ENCODE assay signal across 16 cellular contexts in genomic region chr19:56221442-56221841, GRCh38. TPM values are rescaled to one million over a fixed set of nuclear protein-coding genes. Genes with fewer than 3 reads are reported as not detected.
A peak's percentile ranks its signal among the peaks of the same experiment; 100 is the strongest.
DNase-seq lines count a peak whose midpoint lies in the region; ATAC-seq, FAIRE-seq and TF ChIP-seq lines count a peak whose summit lies in the region.
"Not testable (repeated sequence)": the region's sequence is repeated elsewhere in the genome, so short reads cannot be mapped to it uniquely, and the experiment has no call there.
"Had no signal": no experiment of that assay in that cellular context is flagged by ENCODE, and none has a peak within 500 bp of the region (broad histone marks: within the 10 kb centered on the region; RNA-seq: fewer than 3 reads in every experiment).

No MANE protein-coding gene starts in this region.

- not testable (repeated sequence) for FAIRE-seq in keratinocyte (lab: Jason Lieb, UNC)

- not testable (repeated sequence) for H4K20me1 ChIP-seq in DOHH2 (ENCODE audit: control insufficient read depth, insufficient read depth, low read depth, low read length); PC-3 (ENCODE audit: low read length); keratinocyte (ENCODE audit: control insufficient read depth, extremely low read depth, insufficient read depth, low read length)

- not testable (repeated sequence) for H3K9me2 ChIP-seq in DOHH2 (replicated peaks; ENCODE audit: control insufficient read depth, low read length); PC-3 (replicated peaks; ENCODE audit: low read length)

- DNase-seq in A172 (ENCODE audit: low spot score) (peak; percentile 24), HuH-7.5 (ENCODE audit: low spot score) (peak; percentile 60), PC-3 (peak; percentile 7), brain microvascular endothelial cell (peak; percentile 22), fibroblast of peridontal ligament (ENCODE audit: extremely low read depth) (peak; percentile 1)
- DNase-seq in keratinocyte (ENCODE audit: low read depth, low spot score); neural crest cell (ENCODE audit: low read depth, low spot score): not testable (repeated sequence)

- H3K27me3 ChIP-seq in DOHH2 (ENCODE audit: control insufficient read depth, low read length); PC-3 (ENCODE audit: low read length); brain microvascular endothelial cell (replicated peaks); keratinocyte (ENCODE audit: control insufficient read depth, extremely low read depth, insufficient read depth, low read length): not testable (repeated sequence)

- TSS peak; percentile 20 for BruUV-seq in PC-3 (replicated peaks; lab: Mats Ljungman, UMichigan)

- H3K4me1 ChIP-seq in DOHH2 (ENCODE audit: control insufficient read depth, low read length); PC-3 (ENCODE audit: insufficient read depth, low read length); keratinocyte (ENCODE audit: control insufficient read depth, extremely low read depth, insufficient read depth, low read length): not testable (repeated sequence)

- H3K27ac ChIP-seq in DOHH2 (ENCODE audit: low read depth, low read length); PC-3 (ENCODE audit: low read length); brain microvascular endothelial cell; keratinocyte (ENCODE audit: control insufficient read depth, insufficient read depth, low read length): not testable (repeated sequence)

- POLR2A ChIA-PET in PC-3 (lab: Charles Lee; ENCODE audit: unreplicated experiment), result not testable (repeated sequence)

- not testable (repeated sequence) for H3K4me1 Mint-ChIP-seq in neural crest cell

- not testable (repeated sequence) for H3K36me3 ChIP-seq in DOHH2 (ENCODE audit: control insufficient read depth, low read length); PC-3 (ENCODE audit: low read depth, low read length); brain microvascular endothelial cell (replicated peaks); keratinocyte (ENCODE audit: control insufficient read depth in 2 of 2, extremely low read depth in 1 of 2, insufficient read depth in 2 of 2, low read length in 2 of 2)

- not testable (repeated sequence) for H3K9me3 ChIP-seq in DOHH2 (ENCODE audit: control insufficient read depth, insufficient read depth, low read length); PC-3 (ENCODE audit: low read length); keratinocyte (ENCODE audit: control insufficient read depth, low read depth, low read length)

- not testable (repeated sequence) for H2AFZ ChIP-seq in PC-3 (ENCODE audit: low read length); keratinocyte (ENCODE audit: control insufficient read depth, low read length)

- dilution Hi-C loops in keratinocyte (cut with MboI; ENCODE audit: extremely low pct_ligation_motif_present, low sequenced_read_pairs), result not testable (repeated sequence)

- not testable (repeated sequence) for H3K27me3 Mint-ChIP-seq in neural crest cell (ENCODE audit: low read depth)

- H3K4me3 ChIP-seq in DOHH2 (ENCODE audit: low read length); PC-3 (ENCODE audit: low read length); brain microvascular endothelial cell (ENCODE audit: low read depth, low read length); keratinocyte (ENCODE audit: control insufficient read depth in 2 of 3, extremely low read depth in 1 of 3, insufficient read depth in 2 of 3, low read depth in 1 of 3, low read length in 3 of 3): not testable (repeated sequence)

- not testable (repeated sequence) for H3F3A ChIP-seq in DOHH2 (ENCODE audit: control insufficient read depth, insufficient read depth); PC-3 (ENCODE audit: low read length, unreplicated experiment)

- not testable (repeated sequence) for H3K9me1 ChIP-seq in keratinocyte (ENCODE audit: control insufficient read depth, extremely low read depth, insufficient read depth, low read length)

- intact Hi-C loops in PC-3 (cut with micrococcal nuclease), result not testable (repeated sequence)

- TF ChIP-seq CTCF in DOHH2 (IDR thresholded peaks at IDR 0.05; ENCODE audit: low read depth, low read length, poor library complexity, severe bottlenecking) (peak; percentile 41), PC-3 (conservative IDR thresholded peaks at IDR 0.05; ENCODE audit: low read depth, low read length) (peak; percentile 55; the same call in 1 of the 2 replicates), brain microvascular endothelial cell (IDR thresholded peaks at IDR 0.05; ENCODE audit: low read depth, low read length, missing control alignments) (peak; percentile 32), keratinocyte (optimal IDR thresholded peaks at IDR 0.05 in 1 of 3, IDR thresholded peaks at IDR 0.05 in 1 of 3, conservative IDR thresholded peaks at IDR 0.05 in 1 of 3; ENCODE audit: extremely low read depth in 1 of 3, insufficient read depth in 2 of 3, low read length in 3 of 3) (peak; percentile 14 to 36 (median 25)), neural crest cell (conservative IDR thresholded peaks at IDR 0.05) (peak; percentile 55)

- H3K9me3 Mint-ChIP-seq in neural crest cell, result not testable (repeated sequence)

- in situ Hi-C loops in brain microvascular endothelial cell (cut with HindIII; ENCODE audit: low pct_ligation_motif_present, low sequenced_read_pairs), result not testable (repeated sequence)

- peaks cover 13% of the 10 kb centered on the region for H3K36me3 Mint-ChIP-seq in neural crest cell (ENCODE audit: low read depth)

- ATAC-seq in PC-3, result not testable (repeated sequence)

- not testable (repeated sequence) for H3K4me2 ChIP-seq in DOHH2 (ENCODE audit: low read length); PC-3 (ENCODE audit: low read length); keratinocyte (ENCODE audit: control insufficient read depth, extremely low read depth, insufficient read depth, low read depth, low read length)

- H3K27ac Mint-ChIP-seq in neural crest cell (ENCODE audit: unreplicated experiment), result peak overlapping the region; percentile 29

- not testable (repeated sequence) for H3K4me3 Mint-ChIP-seq in neural crest cell

- not testable (repeated sequence) for H3K9ac ChIP-seq in PC-3 (ENCODE audit: low read length); keratinocyte (ENCODE audit: control insufficient read depth, extremely low read depth, insufficient read depth, low read length)

- not testable (repeated sequence) for H3K79me2 ChIP-seq in DOHH2 (ENCODE audit: control insufficient read depth, low read length); PC-3 (ENCODE audit: low read length); keratinocyte (ENCODE audit: control insufficient read depth, insufficient read depth, low read length)

- CTCF ChIA-PET in PC-3 (lab: Charles Lee), result interaction anchor here (0.6 kb wide), 1 partner anchor 20 kb away, joined by 3 read pairs; no protein-coding TSS in a partner anchor

RNA-seq across cellular contexts. Expression of gene ZSCAN5C, which starts 19.4 kb away (rescaled TPM):
- total RNA-seq in A172 (2014; rRNA removed; shearing (Covaris generic)), result not detected in 2 replicates
- total RNA-seq in PC-3 (2014; rRNA removed), result not detected in 2 replicates
- not detected in 3 replicates for polyA plus RNA-seq in keratinocyte
- not detected for polyA plus RNA-seq in keratinocyte (2011; ENCODE audit: low read depth)
- polyA plus RNA-seq in keratinocyte (2011; cell fraction: cytosol; rRNA removed), result not detected in 2 replicates
- not detected in 2 replicates for polyA plus RNA-seq in keratinocyte (2011; cell fraction: nucleus; rRNA removed)
- not detected in 2 replicates for polyA plus RNA-seq in keratinocyte (2012; ENCODE audit: low replicate concordance)
- polyA minus RNA-seq in keratinocyte, result not detected in 3 replicates
- polyA minus RNA-seq in keratinocyte (2011; cell fraction: cytosol; rRNA and poly(A)+ RNA removed), result not detected
- not detected in 2 replicates for polyA minus RNA-seq in keratinocyte (2011; cell fraction: nucleus; rRNA and poly(A)+ RNA removed)
- total RNA-seq in neural crest cell, result not detected in 2 replicates
- total RNA-seq: activated naive CD4-positive, alpha-beta T cell treated with anti-CD3 and anti-CD28 coated beads, Interleukin-2, amount 50 U/mL, for 72 hours; activated T-helper 1 cell treated with anti-CD3 and anti-CD28 coated beads, Interleukin-12 subunit alpha, Interleukin-12 subunit beta, Interleukin-2, Interleukin-4 antibody, amounts not matched to agents 30 ng/mL and 10 ng/mL and 1 ng/mL, durations not matched to agents 14 hours and 24 hours and 36 hours; CD4-positive, alpha-beta T cell; mesenteric fat pad; psoas muscle; RPMI7951; stomach; urinary bladder had no signal
- polyA plus RNA-seq: psoas muscle, stomach, urinary bladder had no signal

RNA-seq across cellular contexts. Expression of gene ZSCAN5B, which starts 23.9 kb away (rescaled TPM):
- total RNA-seq in A172 (2014; rRNA removed; shearing (Covaris generic)), result not detected in 2 replicates
- not detected in 2 replicates for total RNA-seq in PC-3 (2014; rRNA removed)
- 0.05 TPM in 1 of 3 replicates, not detected in the others for polyA plus RNA-seq in keratinocyte
- not detected for polyA plus RNA-seq in keratinocyte (2011; ENCODE audit: low read depth)
- polyA plus RNA-seq in keratinocyte (2011; cell fraction: cytosol; rRNA removed), result 0.04 TPM in 1 of 2 replicates, not detected in the other
- not detected in 2 replicates for polyA plus RNA-seq in keratinocyte (2011; cell fraction: nucleus; rRNA removed)
- not detected in 2 replicates for polyA plus RNA-seq in keratinocyte (2012; ENCODE audit: low replicate concordance)
- not detected in 3 replicates for polyA minus RNA-seq in keratinocyte
- polyA minus RNA-seq in keratinocyte (2011; cell fraction: cytosol; rRNA and poly(A)+ RNA removed), result not detected
- polyA minus RNA-seq in keratinocyte (2011; cell fraction: nucleus; rRNA and poly(A)+ RNA removed), result not detected in 2 replicates
- not detected in 2 replicates for total RNA-seq in neural crest cell
- total RNA-seq: activated naive CD4-positive, alpha-beta T cell treated with anti-CD3 and anti-CD28 coated beads, Interleukin-2, amount 50 U/mL, for 72 hours; activated T-helper 1 cell treated with anti-CD3 and anti-CD28 coated beads, Interleukin-12 subunit alpha, Interleukin-12 subunit beta, Interleukin-2, Interleukin-4 antibody, amounts not matched to agents 30 ng/mL and 10 ng/mL and 1 ng/mL, durations not matched to agents 14 hours and 24 hours and 36 hours; CD4-positive, alpha-beta T cell; mesenteric fat pad; psoas muscle; RPMI7951; stomach; urinary bladder had no signal
- polyA plus RNA-seq: stomach, urinary bladder had no signal

RNA-seq across cellular contexts. Expression of gene GALP, which starts 45.6 kb away (rescaled TPM):
- total RNA-seq in A172 (2014; rRNA removed; shearing (Covaris generic)), result not detected in 2 replicates
- not detected in 2 replicates for total RNA-seq in PC-3 (2014; rRNA removed)
- polyA plus RNA-seq in keratinocyte, result not detected in 3 replicates
- not detected for polyA plus RNA-seq in keratinocyte (2011; ENCODE audit: low read depth)
- not detected in 2 replicates for polyA plus RNA-seq in keratinocyte (2011; cell fraction: cytosol; rRNA removed)
- not detected in 2 replicates for polyA plus RNA-seq in keratinocyte (2011; cell fraction: nucleus; rRNA removed)
- not detected in 2 replicates for polyA plus RNA-seq in keratinocyte (2012; ENCODE audit: low replicate concordance)
- not detected in 3 replicates for polyA minus RNA-seq in keratinocyte
- not detected for polyA minus RNA-seq in keratinocyte (2011; cell fraction: cytosol; rRNA and poly(A)+ RNA removed)
- polyA minus RNA-seq in keratinocyte (2011; cell fraction: nucleus; rRNA and poly(A)+ RNA removed), result not detected in 2 replicates
- total RNA-seq in neural crest cell, result 0.37 TPM in 1 of 2 replicates, not detected in the other
- total RNA-seq: activated naive CD4-positive, alpha-beta T cell treated with anti-CD3 and anti-CD28 coated beads, Interleukin-2, amount 50 U/mL, for 72 hours; activated T-helper 1 cell treated with anti-CD3 and anti-CD28 coated beads, Interleukin-12 subunit alpha, Interleukin-12 subunit beta, Interleukin-2, Interleukin-4 antibody, amounts not matched to agents 30 ng/mL and 10 ng/mL and 1 ng/mL, durations not matched to agents 14 hours and 24 hours and 36 hours; CD4-positive, alpha-beta T cell; mesenteric fat pad; psoas muscle; RPMI7951; stomach; urinary bladder had no signal
- polyA plus RNA-seq: psoas muscle, stomach, urinary bladder had no signal

RNA-seq across cellular contexts. Expression of gene EDDM13, which starts 51.1 kb away (rescaled TPM):
- not detected in 2 replicates for total RNA-seq in A172 (2014; rRNA removed; shearing (Covaris generic))
- not detected in 2 replicates for total RNA-seq in PC-3 (2014; rRNA removed)
- polyA plus RNA-seq in keratinocyte, result 3.0 to 7.4 TPM (median 6.1 TPM) in 3 replicates
- 1.8 TPM for polyA plus RNA-seq in keratinocyte (2011; ENCODE audit: low read depth)
- 2.0 and 3.8 TPM in 2 replicates for polyA plus RNA-seq in keratinocyte (2011; cell fraction: cytosol; rRNA removed)
- 10.8 and 15.5 TPM in 2 replicates for polyA plus RNA-seq in keratinocyte (2011; cell fraction: nucleus; rRNA removed)
- 2.2 and 5.1 TPM in 2 replicates for polyA plus RNA-seq in keratinocyte (2012; ENCODE audit: low replicate concordance)
- polyA minus RNA-seq in keratinocyte, result 1.5 to 7.5 TPM (median 1.8 TPM) in 3 replicates
- polyA minus RNA-seq in keratinocyte (2011; cell fraction: cytosol; rRNA and poly(A)+ RNA removed), result not detected
- not detected in 2 replicates for polyA minus RNA-seq in keratinocyte (2011; cell fraction: nucleus; rRNA and poly(A)+ RNA removed)
- total RNA-seq in neural crest cell, result not detected in 2 replicates
- total RNA-seq: CD4-positive, alpha-beta T cell; mesenteric fat pad; RPMI7951; stomach; urinary bladder had no signal
- polyA plus RNA-seq: psoas muscle had no signal
